Comparison of ENCODE assay signal across 8 cellular contexts in the genomic region with DNA sequence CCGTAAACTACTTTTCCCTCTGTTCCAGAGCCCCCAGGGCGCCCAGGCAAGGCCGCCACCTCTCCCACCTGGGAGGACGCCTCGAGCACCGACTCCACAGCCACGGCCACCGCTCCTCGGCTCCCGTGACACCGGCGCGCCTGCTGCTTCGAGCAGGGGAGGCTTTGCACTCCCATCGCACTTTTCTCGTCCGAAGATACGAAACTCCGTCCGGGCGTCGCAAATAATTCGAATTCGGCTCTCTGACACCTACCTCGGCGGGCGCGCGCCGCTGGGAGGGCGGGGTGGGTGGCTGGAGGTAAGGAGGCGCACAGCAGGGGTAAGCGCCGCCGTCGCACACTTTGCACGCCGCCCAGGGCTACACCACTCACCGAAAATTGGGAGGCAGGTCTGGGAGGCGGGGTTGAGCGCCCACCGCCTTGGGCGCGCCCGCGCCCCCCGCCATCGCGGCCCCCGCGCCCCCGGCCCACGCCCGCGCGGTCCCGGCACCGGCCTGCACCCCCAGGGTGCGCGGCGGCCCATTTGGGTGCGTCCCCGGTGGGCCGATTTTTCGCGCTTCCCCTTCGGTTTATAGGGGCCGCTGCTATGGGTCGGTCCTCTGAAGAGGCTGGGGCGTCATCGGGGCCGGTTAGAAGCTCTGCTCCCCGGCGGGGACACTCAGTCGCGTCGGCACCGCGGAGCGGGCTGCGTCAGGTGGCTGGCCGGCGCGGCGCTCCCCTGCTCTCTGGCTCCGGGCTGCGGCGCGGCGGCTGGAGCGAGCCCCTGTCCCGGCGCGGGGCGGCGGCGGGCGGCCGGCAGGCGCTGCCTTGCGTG. TPM values are rescaled to one million over a fixed set of nuclear protein-coding genes. Genes with fewer than 3 reads are reported as not detected.
A peak's percentile ranks its signal among the peaks of the same experiment; 100 is the strongest.
DNase-seq lines count a peak whose midpoint lies in the region; ATAC-seq and TF ChIP-seq lines count a peak whose summit lies in the region.

No MANE protein-coding gene starts in this region.

- dilution Hi-C loops in mammary epithelial cell (cut with HindIII; ENCODE audit: low sequenced_read_pairs) = no loop called here

- peak overlapping the region; percentile 89 for H2AFZ ChIP-seq in mammary epithelial cell (ENCODE audit: low read depth, low read length)

- BruUV-seq in mammary epithelial cell (replicated peaks; lab: Mats Ljungman, UMichigan) = no TSS peak

- H3K27me3 ChIP-seq in mammary epithelial cell (ENCODE audit: insufficient read depth, low read length) = no peaks in the 10 kb centered on the region

- intact Hi-C loops in mammary epithelial cell (cut with micrococcal nuclease) = loop anchor here (1.0 kb wide), 1 partner anchor 133 kb away; no protein-coding TSS in a partner anchor

- H3K27ac ChIP-seq in mammary epithelial cell (ENCODE audit: insufficient read depth, low read depth, low read length) = peak overlapping the region; percentile 59

- H3K4me3 ChIP-seq in GM12864 (ENCODE audit: low read depth, low read length) (peak overlapping the region; percentile 69), WI38 (ENCODE audit: low read depth, low read length) (peak overlapping the region; percentile 68), mammary epithelial cell (replicated peaks in 1 of 3; ENCODE audit: insufficient read depth in 1 of 3, low read depth in 2 of 3, low read length in 3 of 3) (peak overlapping the region; percentile 66 to 89 (median 83))

- H3K9me3 ChIP-seq in mammary epithelial cell (replicated peaks; ENCODE audit: insufficient read depth, low read length) = no peaks in the 10 kb centered on the region

- TF ChIP-seq CTCF in GM12864 (IDR thresholded peaks at IDR 0.05; ENCODE audit: low read depth, low read length, missing control alignments) = no peak
- TF ChIP-seq CTCF in WI38 (IDR thresholded peaks at IDR 0.05; ENCODE audit: low read depth, low read length) = no peak
- no peak for TF ChIP-seq CTCF in mammary epithelial cell (conservative IDR thresholded peaks at IDR 0.05 in 1 of 2, IDR thresholded peaks at IDR 0.05 in 1 of 2; ENCODE audit: extremely low read depth in 1 of 2, insufficient read depth in 1 of 2, low read depth in 1 of 2, low read length in 2 of 2)

- peak; percentile 49 for ATAC-seq in HG02642 (IDR thresholded peaks at IDR 0.05; ENCODE audit: poor library complexity, unreplicated experiment)

- H3K9ac ChIP-seq in mammary epithelial cell (ENCODE audit: insufficient read depth, low read length) = peak overlapping the region; percentile 65

- peaks cover 10% of the 10 kb centered on the region for H3K4me1 ChIP-seq in mammary epithelial cell (ENCODE audit: insufficient read depth, low read length)

- CTCF ChIA-PET in mammary epithelial cell (lab: Charles Lee; ENCODE audit: low non-redundant PET) = no interaction called here

- 69% methylated on average over 20 of the region's 101 CpGs for WGBS in mammary epithelial cell (ENCODE audit: low coverage, missing lambda C conversion rate)

- peaks cover 31% of the 10 kb centered on the region for H3K79me2 ChIP-seq in mammary epithelial cell (ENCODE audit: insufficient read depth, low read length)

- peak overlapping the region; percentile 95 for H3K4me2 ChIP-seq in mammary epithelial cell (ENCODE audit: insufficient read depth, low read depth, low read length)

- DNase-seq in GM12864 (ENCODE audit: low read depth) (no peak), NCI-H146 treated with DMSO at 0.1 percent for 48 hours (lab: John Stamatoyannopoulos, UW; ENCODE audit: unreplicated experiment) (peak; percentile 4), mammary epithelial cell (peak; percentile 73), inferior parietal cortex (ENCODE audit: extremely low spot score) (peak; percentile 59), SHP77 treated with DMSO at 0.1 percent for 48 hours (lab: John Stamatoyannopoulos, UW) (no peak)
- peak; percentile 75 for DNase-seq in stimulated activated CD4-positive, alpha-beta T cell treated with anti-CD3 and anti-CD28 coated beads, Interleukin-12 subunit alpha, Interleukin-12 subunit beta, amount 100 ng/mL, for 4 hours

- H4K20me1 ChIP-seq in mammary epithelial cell (ENCODE audit: insufficient read depth, low read length) = peaks cover 1% of the 10 kb centered on the region

- in situ Hi-C loops in mammary epithelial cell (cut with MboI; ENCODE audit: low sequenced_read_pairs in 2 of 2) = no loop called here

- H3K36me3 ChIP-seq in mammary epithelial cell (ENCODE audit: insufficient read depth, low read length) = no peaks in the 10 kb centered on the region

RNA-seq across cellular contexts. Expression of a gene that starts 36.2 kb away (rescaled TPM):
- total RNA-seq in mammary epithelial cell = 100 to 1,000 TPM; 289 to 682 TPM
- 1,072 TPM for polyA plus RNA-seq in mammary epithelial cell
- 1,722 TPM for polyA minus RNA-seq in mammary epithelial cell

RNA-seq across cellular contexts. Expression of a gene that starts 38.0 kb away (rescaled TPM):
- under 1 TPM; 0.33 to 0.73 TPM for total RNA-seq in mammary epithelial cell
- polyA plus RNA-seq in mammary epithelial cell = 0.27 TPM
- polyA minus RNA-seq in mammary epithelial cell = not detected

Comparison
In these comparisons a context has a peak if more than half of its experiments do, and no peak if none do; other contexts are left out.
1. DNase-seq: peak in NCI-H146 treated with DMSO at 0.1 percent for 48 hours (single experiment), mammary epithelial cell (single experiment), inferior parietal cortex (single experiment) and stimulated activated CD4-positive, alpha-beta T cell treated with anti-CD3 and anti-CD28 coated beads, Interleukin-12 subunit alpha, Interleukin-12 subunit beta, amount 100 ng/mL, for 4 hours (single experiment); none in GM12864 (single experiment) and SHP77 treated with DMSO at 0.1 percent for 48 hours (single experiment).
2. Peak in every context shown above with its lines, with median percentiles within 50 percentile points of each other: H3K4me3 ChIP-seq.